In genomic region chr3:39317571-39318169, GRCh38 we compare ENCODE assay signal across 1 cellular context.
TF ChIP-seq lines count a peak whose summit lies in the region.

No MANE protein-coding gene starts in this region.

TF ChIP-seq in HepG2, 621 proteins besides CTCF, POLR2A, EP300 and RAD21 (continued from another document and continues in another):
- TF ChIP-seq ATF4 (CRISPR knock-in tag; IDR thresholded peaks at IDR 0.05) (peak in 1 of 2 experiments; percentile 56; a peak in 1 of 4 replicates), HNF4G (IDR thresholded peaks at IDR 0.05; ENCODE audit: borderline replicate concordance, low read depth, low read length) (peak; percentile 85), HNF4G (CRISPR knock-in tag; IDR thresholded peaks at IDR 0.05; ENCODE audit: borderline replicate concordance, low read depth) (peak; percentile 60; the same call in 1 of the 2 replicates), TP53 (CRISPR knock-in tag; conservative IDR thresholded peaks at IDR 0.05) (no peak), SALL1 (CRISPR knock-in tag; IDR thresholded peaks at IDR 0.05) (peak; percentile 82; the same call in 1 of the 2 replicates), ZFP41 (CRISPR knock-in tag; IDR thresholded peaks at IDR 0.05; ENCODE audit: borderline replicate concordance) (no peak), RCOR2 (CRISPR knock-in tag; IDR thresholded peaks at IDR 0.05) (peak; percentile 96), RFX5 (IDR thresholded peaks at IDR 0.05; ENCODE audit: low read depth, low read length) (no peak), ERF (CRISPR knock-in tag; IDR thresholded peaks at IDR 0.05) (peak; percentile 85), FOXJ3 (CRISPR knock-in tag; IDR thresholded peaks at IDR 0.05; ENCODE audit: borderline replicate concordance) (peak; percentile 93; the same call in 1 of the 2 replicates), GABPB1 (CRISPR knock-in tag; IDR thresholded peaks at IDR 0.05) (peak; percentile 15; the same call in 1 of the 2 replicates), ZNF234 (CRISPR knock-in tag; conservative IDR thresholded peaks at IDR 0.05) (no peak), CHD4 (IDR thresholded peaks at IDR 0.05; ENCODE audit: borderline replicate concordance, low read length) (no peak), ZNF782 (CRISPR knock-in tag; IDR thresholded peaks at IDR 0.05; ENCODE audit: borderline replicate concordance) (no peak), ZNF83 (CRISPR knock-in tag; IDR thresholded peaks at IDR 0.05; ENCODE audit: borderline replicate concordance) (no peak), FOXP4 (CRISPR knock-in tag; IDR thresholded peaks at IDR 0.05) (peak; percentile 70), SALL2 (CRISPR knock-in tag; IDR thresholded peaks at IDR 0.05) (0 out of 2 replicates have a peak, but pooled peaks have one; percentile 54), ZBTB3 (CRISPR knock-in tag; IDR thresholded peaks at IDR 0.05; ENCODE audit: borderline replicate concordance, low read depth) (no peak), ZMYM3 (CRISPR knock-in tag; IDR thresholded peaks at IDR 0.05) (peak; percentile 72; the same call in 1 of the 2 replicates), RFX1 (IDR thresholded peaks at IDR 0.05) (no peak), NFE2 (CRISPR knock-in tag; IDR thresholded peaks at IDR 0.05) (no peak; the same call in 1 of the 2 replicates), CEBPB (IDR thresholded peaks at IDR 0.05; ENCODE audit: borderline replicate concordance, low read depth, low read length) (peak; percentile 93), TEAD2 (CRISPR knock-in tag; IDR thresholded peaks at IDR 0.05) (no peak), ZNF766 (CRISPR knock-in tag; IDR thresholded peaks at IDR 0.05; ENCODE audit: borderline replicate concordance) (0 out of 2 replicates have a peak, but pooled peaks have one; percentile 35), ZKSCAN5 (CRISPR knock-in tag; IDR thresholded peaks at IDR 0.05) (no peak), TAF1 (CRISPR knock-in tag; IDR thresholded peaks at IDR 0.05) (no peak), NFKB2 (CRISPR knock-in tag; IDR thresholded peaks at IDR 0.05; ENCODE audit: borderline replicate concordance) (no peak), FOXA3 (CRISPR knock-in tag; IDR thresholded peaks at IDR 0.05) (peak; percentile 92), ZNF619 (CRISPR knock-in tag; IDR thresholded peaks at IDR 0.05) (no peak), ZNF460 (CRISPR knock-in tag; IDR thresholded peaks at IDR 0.05; ENCODE audit: borderline replicate concordance) (peak; percentile 31; the same call in 1 of the 2 replicates), ZNF264 (CRISPR knock-in tag; IDR thresholded peaks at IDR 0.05) (peak; percentile 95), ELF4 (CRISPR knock-in tag; IDR thresholded peaks at IDR 0.05; ENCODE audit: borderline replicate concordance) (peak; percentile 60; the same call in 1 of the 2 replicates), ZNF317 (CRISPR knock-in tag; IDR thresholded peaks at IDR 0.05) (peak; percentile 70; the same call in 1 of the 2 replicates), CEBPG (CRISPR knock-in tag; IDR thresholded peaks at IDR 0.05) (peak; percentile 94), GRHL1 (CRISPR knock-in tag; conservative IDR thresholded peaks at IDR 0.05) (no peak), ARNTL (CRISPR knock-in tag; IDR thresholded peaks at IDR 0.05) (peak; percentile 68; the same call in 1 of the 2 replicates), SCMH1 (CRISPR knock-in tag; IDR thresholded peaks at IDR 0.05; ENCODE audit: borderline replicate concordance) (no peak), ZFP82 (CRISPR knock-in tag; IDR thresholded peaks at IDR 0.05; ENCODE audit: borderline replicate concordance) (no peak), ZNF530 (CRISPR knock-in tag; IDR thresholded peaks at IDR 0.05; ENCODE audit: low read depth) (no peak), PHF8 (CRISPR knock-in tag; IDR thresholded peaks at IDR 0.05) (peak; percentile 42; the same call in 1 of the 2 replicates), ZNF414 (CRISPR knock-in tag; IDR thresholded peaks at IDR 0.05) (peak; percentile 75; the same call in 1 of the 2 replicates), DNMT1 (CRISPR knock-in tag; IDR thresholded peaks at IDR 0.05) (no peak), RFXANK (CRISPR knock-in tag; IDR thresholded peaks at IDR 0.05) (no peak), ZSCAN31 (CRISPR knock-in tag; IDR thresholded peaks at IDR 0.05; ENCODE audit: low read depth) (no peak), NONO (IDR thresholded peaks at IDR 0.05) (no peak), NONO (CRISPR knock-in tag; conservative IDR thresholded peaks at IDR 0.05) (0 out of 2 replicates have a peak, but pooled peaks have one; percentile 35), KLF16 (CRISPR knock-in tag; IDR thresholded peaks at IDR 0.05) (peak in 1 of 2 experiments; percentile 87; a peak in 2 of 4 replicates), PITX1 (CRISPR knock-in tag; IDR thresholded peaks at IDR 0.05) (no peak; the same call in 1 of the 2 replicates), SMAD9 (CRISPR knock-in tag; IDR thresholded peaks at IDR 0.05) (no peak), JUND (CRISPR knock-in tag; IDR thresholded peaks at IDR 0.05) (peak; percentile 97), SIN3B (IDR thresholded peaks at IDR 0.05; ENCODE audit: low read length) (no peak), NFYC (CRISPR knock-in tag; IDR thresholded peaks at IDR 0.05) (no peak)
- TF ChIP-seq, protein P1, sequence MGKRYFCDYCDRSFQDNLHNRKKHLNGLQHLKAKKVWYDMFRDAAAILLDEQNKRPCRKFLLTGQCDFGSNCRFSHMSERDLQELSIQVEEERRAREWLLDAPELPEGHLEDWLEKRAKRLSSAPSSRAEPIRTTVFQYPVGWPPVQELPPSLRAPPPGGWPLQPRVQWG (CRISPR knock-in tag; IDR thresholded peaks at IDR 0.05; ENCODE audit: borderline replicate concordance, low read depth) = no peak
- TF ChIP-seq, protein P2, sequence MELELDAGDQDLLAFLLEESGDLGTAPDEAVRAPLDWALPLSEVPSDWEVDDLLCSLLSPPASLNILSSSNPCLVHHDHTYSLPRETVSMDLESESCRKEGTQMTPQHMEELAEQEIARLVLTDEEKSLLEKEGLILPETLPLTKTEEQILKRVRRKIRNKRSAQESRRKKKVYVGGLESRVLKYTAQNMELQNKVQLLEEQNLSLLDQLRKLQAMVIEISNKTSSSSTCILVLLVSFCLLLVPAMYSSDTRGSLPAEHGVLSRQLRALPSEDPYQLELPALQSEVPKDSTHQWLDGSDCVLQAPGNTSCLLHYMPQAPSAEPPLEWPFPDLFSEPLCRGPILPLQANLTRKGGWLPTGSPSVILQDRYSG (CRISPR knock-in tag; IDR thresholded peaks at IDR 0.05) = no peak
- TF ChIP-seq, protein P3, sequence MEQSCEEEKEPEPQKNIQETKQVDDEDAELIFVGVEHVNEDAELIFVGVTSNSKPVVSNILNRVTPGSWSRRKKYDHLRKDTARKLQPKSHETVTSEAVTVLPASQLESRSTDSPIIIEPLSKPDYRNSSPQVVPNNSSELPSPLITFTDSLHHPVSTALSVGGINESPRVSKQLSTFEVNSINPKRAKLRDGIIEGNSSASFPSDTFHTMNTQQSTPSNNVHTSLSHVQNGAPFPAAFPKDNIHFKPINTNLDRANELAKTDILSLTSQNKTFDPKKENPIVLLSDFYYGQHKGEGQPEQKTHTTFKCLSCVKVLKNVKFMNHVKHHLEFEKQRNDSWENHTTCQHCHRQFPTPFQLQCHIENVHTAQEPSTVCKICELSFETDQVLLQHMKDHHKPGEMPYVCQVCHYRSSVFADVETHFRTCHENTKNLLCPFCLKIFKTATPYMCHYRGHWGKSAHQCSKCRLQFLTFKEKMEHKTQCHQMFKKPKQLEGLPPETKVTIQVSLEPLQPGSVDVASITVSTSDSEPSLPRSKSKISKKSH (CRISPR knock-in tag; IDR thresholded peaks at IDR 0.05; ENCODE audit: borderline replicate concordance) = no peak
- TF ChIP-seq, protein P4, sequence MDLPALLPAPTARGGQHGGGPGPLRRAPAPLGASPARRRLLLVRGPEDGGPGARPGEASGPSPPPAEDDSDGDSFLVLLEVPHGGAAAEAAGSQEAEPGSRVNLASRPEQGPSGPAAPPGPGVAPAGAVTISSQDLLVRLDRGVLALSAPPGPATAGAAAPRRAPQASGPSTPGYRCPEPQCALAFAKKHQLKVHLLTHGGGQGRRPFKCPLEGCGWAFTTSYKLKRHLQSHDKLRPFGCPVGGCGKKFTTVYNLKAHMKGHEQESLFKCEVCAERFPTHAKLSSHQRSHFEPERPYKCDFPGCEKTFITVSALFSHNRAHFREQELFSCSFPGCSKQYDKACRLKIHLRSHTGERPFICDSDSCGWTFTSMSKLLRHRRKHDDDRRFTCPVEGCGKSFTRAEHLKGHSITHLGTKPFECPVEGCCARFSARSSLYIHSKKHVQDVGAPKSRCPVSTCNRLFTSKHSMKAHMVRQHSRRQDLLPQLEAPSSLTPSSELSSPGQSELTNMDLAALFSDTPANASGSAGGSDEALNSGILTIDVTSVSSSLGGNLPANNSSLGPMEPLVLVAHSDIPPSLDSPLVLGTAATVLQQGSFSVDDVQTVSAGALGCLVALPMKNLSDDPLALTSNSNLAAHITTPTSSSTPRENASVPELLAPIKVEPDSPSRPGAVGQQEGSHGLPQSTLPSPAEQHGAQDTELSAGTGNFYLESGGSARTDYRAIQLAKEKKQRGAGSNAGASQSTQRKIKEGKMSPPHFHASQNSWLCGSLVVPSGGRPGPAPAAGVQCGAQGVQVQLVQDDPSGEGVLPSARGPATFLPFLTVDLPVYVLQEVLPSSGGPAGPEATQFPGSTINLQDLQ (CRISPR knock-in tag; IDR thresholded peaks at IDR 0.05) = no peak
- TF ChIP-seq, protein P5, sequence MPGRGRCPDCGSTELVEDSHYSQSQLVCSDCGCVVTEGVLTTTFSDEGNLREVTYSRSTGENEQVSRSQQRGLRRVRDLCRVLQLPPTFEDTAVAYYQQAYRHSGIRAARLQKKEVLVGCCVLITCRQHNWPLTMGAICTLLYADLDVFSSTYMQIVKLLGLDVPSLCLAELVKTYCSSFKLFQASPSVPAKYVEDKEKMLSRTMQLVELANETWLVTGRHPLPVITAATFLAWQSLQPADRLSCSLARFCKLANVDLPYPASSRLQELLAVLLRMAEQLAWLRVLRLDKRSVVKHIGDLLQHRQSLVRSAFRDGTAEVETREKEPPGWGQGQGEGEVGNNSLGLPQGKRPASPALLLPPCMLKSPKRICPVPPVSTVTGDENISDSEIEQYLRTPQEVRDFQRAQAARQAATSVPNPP (CRISPR knock-in tag; IDR thresholded peaks at IDR 0.05) = no peak
- TF ChIP-seq, protein P6, sequence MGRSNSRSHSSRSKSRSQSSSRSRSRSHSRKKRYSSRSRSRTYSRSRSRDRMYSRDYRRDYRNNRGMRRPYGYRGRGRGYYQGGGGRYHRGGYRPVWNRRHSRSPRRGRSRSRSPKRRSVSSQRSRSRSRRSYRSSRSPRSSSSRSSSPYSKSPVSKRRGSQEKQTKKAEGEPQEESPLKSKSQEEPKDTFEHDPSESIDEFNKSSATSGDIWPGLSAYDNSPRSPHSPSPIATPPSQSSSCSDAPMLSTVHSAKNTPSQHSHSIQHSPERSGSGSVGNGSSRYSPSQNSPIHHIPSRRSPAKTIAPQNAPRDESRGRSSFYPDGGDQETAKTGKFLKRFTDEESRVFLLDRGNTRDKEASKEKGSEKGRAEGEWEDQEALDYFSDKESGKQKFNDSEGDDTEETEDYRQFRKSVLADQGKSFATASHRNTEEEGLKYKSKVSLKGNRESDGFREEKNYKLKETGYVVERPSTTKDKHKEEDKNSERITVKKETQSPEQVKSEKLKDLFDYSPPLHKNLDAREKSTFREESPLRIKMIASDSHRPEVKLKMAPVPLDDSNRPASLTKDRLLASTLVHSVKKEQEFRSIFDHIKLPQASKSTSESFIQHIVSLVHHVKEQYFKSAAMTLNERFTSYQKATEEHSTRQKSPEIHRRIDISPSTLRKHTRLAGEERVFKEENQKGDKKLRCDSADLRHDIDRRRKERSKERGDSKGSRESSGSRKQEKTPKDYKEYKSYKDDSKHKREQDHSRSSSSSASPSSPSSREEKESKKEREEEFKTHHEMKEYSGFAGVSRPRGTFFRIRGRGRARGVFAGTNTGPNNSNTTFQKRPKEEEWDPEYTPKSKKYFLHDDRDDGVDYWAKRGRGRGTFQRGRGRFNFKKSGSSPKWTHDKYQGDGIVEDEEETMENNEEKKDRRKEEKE (IDR thresholded peaks at IDR 0.05) = no peak
